Comparison of ENCODE assay signal across 17 cellular contexts in genomic region chr7:5270788-5271187, GRCh38. TPM values are rescaled to one million over a fixed set of nuclear protein-coding genes. Genes with fewer than 3 reads are reported as not detected.
DNase-seq lines count a peak whose midpoint lies in the region; ATAC-seq and TF ChIP-seq lines count a peak whose summit lies in the region.
"Had no signal": no experiment of that assay in that cellular context is flagged by ENCODE, and none has a peak within 500 bp of the region (broad histone marks: within the 10 kb centered on the region; RNA-seq: fewer than 3 reads in every experiment).

No MANE protein-coding gene starts in this region.

- H3K4me1 Mint-ChIP-seq in brain (peaks cover 12% of the 10 kb centered on the region), neural crest cell (peaks cover 7% of the 10 kb centered on the region), WTC11 (peaks cover 7% of the 10 kb centered on the region)
- H3K4me1 Mint-ChIP-seq: CD4-positive, CD25-positive, alpha-beta regulatory T cell; CD8-positive, alpha-beta memory T cell; IgD-negative memory B cell had no signal

- peak overlapping the region in 1 of 5 experiments; percentile 40 for H3K4me3 Mint-ChIP-seq in brain
- no peak overlapping the region for H3K4me3 Mint-ChIP-seq in neural crest cell
- H3K4me3 Mint-ChIP-seq in WTC11, result no peak overlapping the region
- H3K4me3 Mint-ChIP-seq: CD4-positive, CD25-positive, alpha-beta regulatory T cell; CD8-positive, alpha-beta memory T cell; IgD-negative memory B cell had no signal

- POLR2A ChIA-PET in WTC11 (lab: Charles Lee), result no interaction called here

- CTCF ChIA-PET in WTC11 (lab: Charles Lee), result interaction anchor here (1.5 kb wide), 1 partner anchor 30 kb away, joined by 5 read pairs; no protein-coding TSS in a partner anchor

- DNase-seq in NCI-H524 treated with DMSO at 0.1 percent for 48 hours (lab: John Stamatoyannopoulos, UW) (peak; percentile 23), neural crest cell (ENCODE audit: low read depth, low spot score) (no peak), WTC11 (ENCODE audit: low spot score) (no peak), NCI-H1694 treated with DMSO at 0.1 percent for 48 hours (lab: John Stamatoyannopoulos, UW) (no peak)
- DNase-seq: ACHN; BE2C; C1 segment of cervical spinal cord; CD4-positive, CD25-positive, alpha-beta regulatory T cell; CD8-positive, alpha-beta memory T cell; COR-L47; GOT3; H7 had no signal

- no peaks in the 10 kb centered on the region for H3K36me3 Mint-ChIP-seq in brain
- no peaks in the 10 kb centered on the region for H3K36me3 Mint-ChIP-seq in neural crest cell (ENCODE audit: low read depth)
- H3K36me3 Mint-ChIP-seq in WTC11, result no peaks in the 10 kb centered on the region
- H3K36me3 Mint-ChIP-seq: CD4-positive, CD25-positive, alpha-beta regulatory T cell; CD8-positive, alpha-beta memory T cell; IgD-negative memory B cell had no signal

- ATAC-seq in GM21526 (IDR thresholded peaks at IDR 0.05; ENCODE audit: low FRiP score, unreplicated experiment) (no peak), WTC11 (no peak), GM19397 (IDR thresholded peaks at IDR 0.05; ENCODE audit: unreplicated experiment) (no peak)
- ATAC-seq: HepG2 had no signal

- H3K9me3 Mint-ChIP-seq in brain, result peaks cover 0 to 16% (median 6%) of the 10 kb centered on the region in 5 experiments
- no peaks in the 10 kb centered on the region for H3K9me3 Mint-ChIP-seq in neural crest cell
- H3K9me3 Mint-ChIP-seq in WTC11, result no peaks in the 10 kb centered on the region
- H3K9me3 Mint-ChIP-seq: CD8-positive, alpha-beta memory T cell had no signal

- H3K27me3 Mint-ChIP-seq in brain (no peaks in the 10 kb centered on the region), neural crest cell (ENCODE audit: low read depth) (no peaks in the 10 kb centered on the region), WTC11 (ENCODE audit: low read depth) (no peaks in the 10 kb centered on the region)
- H3K27me3 Mint-ChIP-seq: CD4-positive, CD25-positive, alpha-beta regulatory T cell had no signal

- peak overlapping the region in 3 of 5 experiments; percentile 56 to 96 (median 91) for H3K27ac Mint-ChIP-seq in brain
- H3K27ac Mint-ChIP-seq in neural crest cell (ENCODE audit: unreplicated experiment), result peak overlapping the region; percentile 75
- no peak overlapping the region for H3K27ac Mint-ChIP-seq in WTC11
- H3K27ac Mint-ChIP-seq: CD4-positive, CD25-positive, alpha-beta regulatory T cell; CD8-positive, alpha-beta memory T cell had no signal

- TF ChIP-seq CTCF in brain (conservative IDR thresholded peaks at IDR 0.05), result no peak
- TF ChIP-seq CTCF in neural crest cell (conservative IDR thresholded peaks at IDR 0.05), result no peak
- no peak for TF ChIP-seq CTCF in WTC11 (IDR thresholded peaks at IDR 0.05)

TF ChIP-seq in WTC11, 78 proteins besides CTCF, POLR2A, EP300 and RAD21:
- TF ChIP-seq ELF4 (CRISPR knock-in tag; IDR thresholded peaks at IDR 0.05; ENCODE audit: low read depth) (no peak), SMAD3 (CRISPR knock-in tag; IDR thresholded peaks at IDR 0.05; ENCODE audit: borderline replicate concordance) (no peak), NFYB (CRISPR knock-in tag; conservative IDR thresholded peaks at IDR 0.05; ENCODE audit: low read depth) (no peak), TCF7 (CRISPR knock-in tag; IDR thresholded peaks at IDR 0.05; ENCODE audit: low read depth) (no peak), MAX (CRISPR knock-in tag; IDR thresholded peaks at IDR 0.05) (no peak), ZNF416 (CRISPR knock-in tag; IDR thresholded peaks at IDR 0.05) (no peak)
- TF ChIP-seq, protein P1, sequence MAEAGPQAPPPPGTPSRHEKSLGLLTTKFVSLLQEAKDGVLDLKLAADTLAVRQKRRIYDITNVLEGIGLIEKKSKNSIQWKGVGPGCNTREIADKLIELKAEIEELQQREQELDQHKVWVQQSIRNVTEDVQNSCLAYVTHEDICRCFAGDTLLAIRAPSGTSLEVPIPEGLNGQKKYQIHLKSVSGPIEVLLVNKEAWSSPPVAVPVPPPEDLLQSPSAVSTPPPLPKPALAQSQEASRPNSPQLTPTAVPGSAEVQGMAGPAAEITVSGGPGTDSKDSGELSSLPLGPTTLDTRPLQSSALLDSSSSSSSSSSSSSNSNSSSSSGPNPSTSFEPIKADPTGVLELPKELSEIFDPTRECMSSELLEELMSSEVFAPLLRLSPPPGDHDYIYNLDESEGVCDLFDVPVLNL (CRISPR knock-in tag; IDR thresholded peaks at IDR 0.05; ENCODE audit: borderline replicate concordance, low read depth), result no peak

RNA-seq across cellular contexts. Expression of gene SLC29A4, which starts 12.0 kb away (rescaled TPM):
- polyA plus RNA-seq in brain (ENCODE audit: insufficient read depth, low read depth, low replicate concordance), result 55.1 TPM
- total RNA-seq in neural crest cell (32.5 and 40.0 TPM in 2 replicates), WTC11 (2021) (11.8 to 14.4 TPM (median 11.9 TPM) in 3 replicates)
- polyA plus RNA-seq: IgD-negative memory B cell had no signal
